2 cellular contexts compared by ENCODE assay signal in the genomic region with DNA sequence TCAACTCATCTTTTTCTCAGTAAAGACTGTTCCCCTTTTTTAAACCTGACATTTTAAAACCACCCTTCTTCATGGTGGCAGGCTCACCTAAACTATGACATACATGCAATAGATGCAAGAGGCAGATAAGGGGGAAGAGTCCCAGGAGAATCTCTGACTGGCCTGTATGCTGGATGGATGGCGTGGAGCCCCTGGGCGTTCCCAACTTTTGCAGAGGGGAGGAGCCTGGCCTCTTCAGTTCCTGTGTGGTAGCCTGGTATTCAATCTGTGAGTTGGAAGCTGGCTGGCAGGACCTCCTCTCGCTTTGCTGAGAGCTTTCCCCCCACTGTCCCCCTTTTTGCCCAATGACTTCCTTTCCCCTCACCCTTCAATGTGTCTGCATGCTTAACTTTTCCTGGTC.
TF ChIP-seq lines count a peak whose summit lies in the region.

No MANE protein-coding gene starts in this region.

TF ChIP-seq in GM23338, 12 proteins besides CTCF, POLR2A, EP300 and RAD21 (continued from another document):
- TF ChIP-seq CREB1 (CRISPR knock-in tag; IDR thresholded peaks at IDR 0.05; ENCODE audit: low read depth): no peak
- TF ChIP-seq JUNB (IDR thresholded peaks at IDR 0.05; ENCODE audit: unreplicated experiment): no peak
- no peak for TF ChIP-seq ZNF331 (CRISPR knock-in tag; IDR thresholded peaks at IDR 0.05; ENCODE audit: low read depth)
- TF ChIP-seq, protein P1, sequence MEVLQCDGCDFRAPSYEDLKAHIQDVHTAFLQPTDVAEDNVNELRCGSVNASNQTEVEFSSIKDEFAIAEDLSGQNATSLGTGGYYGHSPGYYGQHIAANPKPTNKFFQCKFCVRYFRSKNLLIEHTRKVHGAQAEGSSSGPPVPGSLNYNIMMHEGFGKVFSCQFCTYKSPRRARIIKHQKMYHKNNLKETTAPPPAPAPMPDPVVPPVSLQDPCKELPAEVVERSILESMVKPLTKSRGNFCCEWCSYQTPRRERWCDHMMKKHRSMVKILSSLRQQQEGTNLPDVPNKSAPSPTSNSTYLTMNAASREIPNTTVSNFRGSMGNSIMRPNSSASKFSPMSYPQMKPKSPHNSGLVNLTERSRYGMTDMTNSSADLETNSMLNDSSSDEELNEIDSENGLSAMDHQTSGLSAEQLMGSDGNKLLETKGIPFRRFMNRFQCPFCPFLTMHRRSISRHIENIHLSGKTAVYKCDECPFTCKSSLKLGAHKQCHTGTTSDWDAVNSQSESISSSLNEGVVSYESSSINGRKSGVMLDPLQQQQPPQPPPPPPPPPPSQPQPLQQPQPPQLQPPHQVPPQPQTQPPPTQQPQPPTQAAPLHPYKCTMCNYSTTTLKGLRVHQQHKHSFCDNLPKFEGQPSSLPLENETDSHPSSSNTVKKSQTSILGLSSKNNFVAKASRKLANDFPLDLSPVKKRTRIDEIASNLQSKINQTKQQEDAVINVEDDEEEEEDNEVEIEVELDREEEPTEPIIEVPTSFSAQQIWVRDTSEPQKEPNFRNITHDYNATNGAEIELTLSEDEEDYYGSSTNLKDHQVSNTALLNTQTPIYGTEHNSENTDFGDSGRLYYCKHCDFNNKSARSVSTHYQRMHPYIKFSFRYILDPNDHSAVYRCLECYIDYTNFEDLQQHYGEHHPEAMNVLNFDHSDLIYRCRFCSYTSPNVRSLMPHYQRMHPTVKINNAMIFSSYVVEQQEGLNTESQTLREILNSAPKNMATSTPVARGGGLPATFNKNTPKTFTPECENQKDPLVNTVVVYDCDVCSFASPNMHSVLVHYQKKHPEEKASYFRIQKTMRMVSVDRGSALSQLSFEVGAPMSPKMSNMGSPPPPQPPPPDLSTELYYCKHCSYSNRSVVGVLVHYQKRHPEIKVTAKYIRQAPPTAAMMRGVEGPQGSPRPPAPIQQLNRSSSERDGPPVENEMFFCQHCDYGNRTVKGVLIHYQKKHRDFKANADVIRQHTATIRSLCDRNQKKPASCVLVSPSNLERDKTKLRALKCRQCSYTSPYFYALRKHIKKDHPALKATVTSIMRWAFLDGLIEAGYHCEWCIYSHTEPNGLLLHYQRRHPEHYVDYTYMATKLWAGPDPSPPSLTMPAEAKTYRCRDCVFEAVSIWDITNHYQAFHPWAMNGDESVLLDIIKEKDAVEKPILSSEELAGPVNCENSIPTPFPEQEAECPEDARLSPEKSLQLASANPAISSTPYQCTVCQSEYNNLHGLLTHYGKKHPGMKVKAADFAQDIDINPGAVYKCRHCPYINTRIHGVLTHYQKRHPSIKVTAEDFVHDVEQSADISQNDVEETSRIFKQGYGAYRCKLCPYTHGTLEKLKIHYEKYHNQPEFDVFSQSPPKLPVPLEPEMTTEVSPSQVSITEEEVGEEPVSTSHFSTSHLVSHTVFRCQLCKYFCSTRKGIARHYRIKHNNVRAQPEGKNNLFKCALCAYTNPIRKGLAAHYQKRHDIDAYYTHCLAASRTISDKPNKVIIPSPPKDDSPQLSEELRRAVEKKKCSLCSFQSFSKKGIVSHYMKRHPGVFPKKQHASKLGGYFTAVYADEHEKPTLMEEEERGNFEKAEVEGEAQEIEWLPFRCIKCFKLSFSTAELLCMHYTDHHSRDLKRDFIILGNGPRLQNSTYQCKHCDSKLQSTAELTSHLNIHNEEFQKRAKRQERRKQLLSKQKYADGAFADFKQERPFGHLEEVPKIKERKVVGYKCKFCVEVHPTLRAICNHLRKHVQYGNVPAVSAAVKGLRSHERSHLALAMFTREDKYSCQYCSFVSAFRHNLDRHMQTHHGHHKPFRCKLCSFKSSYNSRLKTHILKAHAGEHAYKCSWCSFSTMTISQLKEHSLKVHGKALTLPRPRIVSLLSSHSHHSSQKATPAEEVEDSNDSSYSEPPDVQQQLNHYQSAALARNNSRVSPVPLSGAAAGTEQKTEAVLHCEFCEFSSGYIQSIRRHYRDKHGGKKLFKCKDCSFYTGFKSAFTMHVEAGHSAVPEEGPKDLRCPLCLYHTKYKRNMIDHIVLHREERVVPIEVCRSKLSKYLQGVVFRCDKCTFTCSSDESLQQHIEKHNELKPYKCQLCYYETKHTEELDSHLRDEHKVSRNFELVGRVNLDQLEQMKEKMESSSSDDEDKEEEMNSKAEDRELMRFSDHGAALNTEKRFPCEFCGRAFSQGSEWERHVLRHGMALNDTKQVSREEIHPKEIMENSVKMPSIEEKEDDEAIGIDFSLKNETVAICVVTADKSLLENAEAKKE (CRISPR knock-in tag; IDR thresholded peaks at IDR 0.05): no peak
- no peak for TF ChIP-seq EZH2phosphoT487 (IDR thresholded peaks at IDR 0.05; ENCODE audit: unreplicated experiment)
TF ChIP-seq in GM23338: peak in this region for 0.

TF ChIP-seq in WTC11, 78 proteins besides CTCF, POLR2A, EP300 and RAD21 (continued from another document):
- TF ChIP-seq, protein P2, sequence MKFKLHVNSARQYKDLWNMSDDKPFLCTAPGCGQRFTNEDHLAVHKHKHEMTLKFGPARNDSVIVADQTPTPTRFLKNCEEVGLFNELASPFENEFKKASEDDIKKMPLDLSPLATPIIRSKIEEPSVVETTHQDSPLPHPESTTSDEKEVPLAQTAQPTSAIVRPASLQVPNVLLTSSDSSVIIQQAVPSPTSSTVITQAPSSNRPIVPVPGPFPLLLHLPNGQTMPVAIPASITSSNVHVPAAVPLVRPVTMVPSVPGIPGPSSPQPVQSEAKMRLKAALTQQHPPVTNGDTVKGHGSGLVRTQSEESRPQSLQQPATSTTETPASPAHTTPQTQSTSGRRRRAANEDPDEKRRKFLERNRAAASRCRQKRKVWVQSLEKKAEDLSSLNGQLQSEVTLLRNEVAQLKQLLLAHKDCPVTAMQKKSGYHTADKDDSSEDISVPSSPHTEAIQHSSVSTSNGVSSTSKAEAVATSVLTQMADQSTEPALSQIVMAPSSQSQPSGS (CRISPR knock-in tag; IDR thresholded peaks at IDR 0.05; ENCODE audit: borderline replicate concordance, low read depth): no peak
- no peak for TF ChIP-seq ZNF671 (CRISPR knock-in tag; IDR thresholded peaks at IDR 0.05)
- TF ChIP-seq, protein P3, sequence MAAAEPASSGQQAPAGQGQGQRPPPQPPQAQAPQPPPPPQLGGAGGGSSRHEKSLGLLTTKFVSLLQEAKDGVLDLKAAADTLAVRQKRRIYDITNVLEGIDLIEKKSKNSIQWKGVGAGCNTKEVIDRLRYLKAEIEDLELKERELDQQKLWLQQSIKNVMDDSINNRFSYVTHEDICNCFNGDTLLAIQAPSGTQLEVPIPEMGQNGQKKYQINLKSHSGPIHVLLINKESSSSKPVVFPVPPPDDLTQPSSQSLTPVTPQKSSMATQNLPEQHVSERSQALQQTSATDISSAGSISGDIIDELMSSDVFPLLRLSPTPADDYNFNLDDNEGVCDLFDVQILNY (CRISPR knock-in tag; IDR thresholded peaks at IDR 0.05): no peak
- TF ChIP-seq NFE2L1 (CRISPR knock-in tag; IDR thresholded peaks at IDR 0.05): no peak
- TF ChIP-seq, protein P4, sequence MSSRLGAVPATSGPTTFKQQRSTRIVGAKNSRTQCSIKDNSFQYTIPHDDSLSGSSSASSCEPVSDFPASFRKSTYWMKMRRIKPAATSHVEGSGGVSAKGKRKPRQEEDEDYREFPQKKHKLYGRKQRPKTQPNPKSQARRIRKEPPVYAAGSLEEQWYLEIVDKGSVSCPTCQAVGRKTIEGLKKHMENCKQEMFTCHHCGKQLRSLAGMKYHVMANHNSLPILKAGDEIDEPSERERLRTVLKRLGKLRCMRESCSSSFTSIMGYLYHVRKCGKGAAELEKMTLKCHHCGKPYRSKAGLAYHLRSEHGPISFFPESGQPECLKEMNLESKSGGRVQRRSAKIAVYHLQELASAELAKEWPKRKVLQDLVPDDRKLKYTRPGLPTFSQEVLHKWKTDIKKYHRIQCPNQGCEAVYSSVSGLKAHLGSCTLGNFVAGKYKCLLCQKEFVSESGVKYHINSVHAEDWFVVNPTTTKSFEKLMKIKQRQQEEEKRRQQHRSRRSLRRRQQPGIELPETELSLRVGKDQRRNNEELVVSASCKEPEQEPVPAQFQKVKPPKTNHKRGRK (CRISPR knock-in tag; IDR thresholded peaks at IDR 0.05; ENCODE audit: borderline replicate concordance): no peak
- no peak for TF ChIP-seq PRRX2 (CRISPR knock-in tag; IDR thresholded peaks at IDR 0.05)
- no peak for TF ChIP-seq CDX4 (CRISPR knock-in tag; IDR thresholded peaks at IDR 0.05; ENCODE audit: borderline replicate concordance)
- TF ChIP-seq E2F4 (CRISPR knock-in tag; IDR thresholded peaks at IDR 0.05; ENCODE audit: borderline replicate concordance, low read depth): no peak
- TF ChIP-seq GRHL2 (CRISPR knock-in tag; IDR thresholded peaks at IDR 0.05; ENCODE audit: insufficient replicate concordance, severe bottlenecking): no peak
- TF ChIP-seq, protein P5, sequence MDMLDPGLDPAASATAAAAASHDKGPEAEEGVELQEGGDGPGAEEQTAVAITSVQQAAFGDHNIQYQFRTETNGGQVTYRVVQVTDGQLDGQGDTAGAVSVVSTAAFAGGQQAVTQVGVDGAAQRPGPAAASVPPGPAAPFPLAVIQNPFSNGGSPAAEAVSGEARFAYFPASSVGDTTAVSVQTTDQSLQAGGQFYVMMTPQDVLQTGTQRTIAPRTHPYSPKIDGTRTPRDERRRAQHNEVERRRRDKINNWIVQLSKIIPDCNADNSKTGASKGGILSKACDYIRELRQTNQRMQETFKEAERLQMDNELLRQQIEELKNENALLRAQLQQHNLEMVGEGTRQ (CRISPR knock-in tag; IDR thresholded peaks at IDR 0.05): no peak
- no peak for TF ChIP-seq FOXJ3 (CRISPR knock-in tag; IDR thresholded peaks at IDR 0.05; ENCODE audit: borderline replicate concordance)
- no peak for TF ChIP-seq PRDM15 (CRISPR knock-in tag; IDR thresholded peaks at IDR 0.05)
